8 cellular contexts compared by ENCODE assay signal in the genomic region with DNA sequence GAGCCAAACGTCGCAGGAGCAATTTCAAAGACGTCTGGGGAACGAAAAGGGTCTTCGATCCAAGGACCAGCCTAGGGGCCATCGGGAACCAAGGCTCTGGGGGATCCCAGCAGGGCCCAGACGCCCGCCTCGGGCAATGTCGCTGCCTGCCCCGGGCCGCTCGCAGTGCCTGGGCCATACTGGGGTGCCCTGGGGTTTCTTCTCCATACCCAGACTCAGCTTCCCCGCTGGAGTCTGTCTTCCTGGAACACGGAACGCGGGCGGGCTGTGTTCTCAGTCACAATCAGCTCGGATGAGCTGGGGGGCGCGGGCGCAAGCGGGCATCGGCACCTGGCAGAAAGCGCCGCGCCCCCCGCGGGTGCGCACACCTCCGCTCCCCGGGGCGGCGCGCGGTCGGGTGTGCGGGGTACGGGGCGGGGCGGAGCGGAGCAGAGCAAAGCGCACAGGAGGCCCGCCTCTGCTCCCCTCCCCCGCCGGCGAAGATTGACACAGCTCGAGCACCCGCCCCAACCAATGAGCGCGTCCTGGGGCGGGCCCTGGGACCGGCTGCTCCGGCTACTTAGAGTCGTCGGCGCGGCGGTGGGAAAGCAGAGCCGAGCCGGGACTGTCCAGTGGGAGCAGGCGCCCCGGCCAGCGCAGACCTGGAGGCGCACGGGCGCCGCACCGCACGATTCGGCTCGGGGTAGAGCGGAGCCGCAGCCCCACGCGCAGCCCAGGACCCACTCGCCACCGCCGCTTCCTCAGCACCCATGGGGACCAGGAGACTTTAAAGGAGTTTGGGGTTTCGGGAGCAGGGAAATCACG. TPM values are rescaled to one million over a fixed set of nuclear protein-coding genes. Genes with fewer than 3 reads are reported as not detected.
DNase-seq lines count a peak whose midpoint lies in the region; ATAC-seq and TF ChIP-seq lines count a peak whose summit lies in the region.

A gene with protein sequence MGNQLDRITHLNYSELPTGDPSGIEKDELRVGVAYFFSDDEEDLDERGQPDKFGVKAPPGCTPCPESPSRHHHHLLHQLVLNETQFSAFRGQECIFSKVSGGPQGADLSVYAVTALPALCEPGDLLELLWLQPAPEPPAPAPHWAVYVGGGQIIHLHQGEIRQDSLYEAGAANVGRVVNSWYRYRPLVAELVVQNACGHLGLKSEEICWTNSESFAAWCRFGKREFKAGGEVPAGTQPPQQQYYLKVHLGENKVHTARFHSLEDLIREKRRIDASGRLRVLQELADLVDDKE (plus strand): TSS at position 585 of the 804 bp plus-strand sequence. CDS start 1,263 bp downstream, outside the sequence.

- no peak within 1 kb of the TSS for H3K27ac ChIP-seq in right atrium auricular region
- H3K27ac ChIP-seq in naive thymus-derived CD4-positive, alpha-beta T cell (ENCODE audit: low read depth, low read length): no peak within 1 kb of the TSS

- H3K27me3 ChIP-seq in right atrium auricular region: peaks cover 0 to 9% of the 10 kb centered on the region in 2 donors
- H3K27me3 ChIP-seq in naive thymus-derived CD4-positive, alpha-beta T cell (ENCODE audit: control insufficient read depth in 2 of 2, insufficient read depth in 2 of 2, low read length in 2 of 2): no peaks in the 10 kb centered on the region

- no peaks in the 10 kb centered on the region for H3K36me3 ChIP-seq in right atrium auricular region
- H3K36me3 ChIP-seq in naive thymus-derived CD4-positive, alpha-beta T cell (ENCODE audit: control insufficient read depth in 2 of 3, insufficient read depth in 3 of 3, low read length in 3 of 3): no peaks in the 10 kb centered on the region

- no peak for TF ChIP-seq CTCF in GM13976 (IDR thresholded peaks at IDR 0.05; ENCODE audit: borderline replicate concordance, control extremely low read depth, extremely low read depth, insufficient read depth, missing control alignments)
- no peak for TF ChIP-seq CTCF in right atrium auricular region (IDR thresholded peaks at IDR 0.05)

- H3K4me3 ChIP-seq in right atrium auricular region: peak within 1 kb of the TSS; percentile 21 to 54
- H3K4me3 ChIP-seq in naive thymus-derived CD4-positive, alpha-beta T cell (ENCODE audit: low read length): no peak within 1 kb of the TSS

- peaks cover 0 to 7% (median 0%) of the 10 kb centered on the region in 5 donors for H3K36me3 Mint-ChIP-seq in naive thymus-derived CD4-positive, alpha-beta T cell

- peaks cover 49 to 72% (median 55%) of the 10 kb centered on the region in 5 donors for H3K27me3 Mint-ChIP-seq in naive thymus-derived CD4-positive, alpha-beta T cell

- ATAC-seq in HG02763 (IDR thresholded peaks at IDR 0.05; ENCODE audit: unreplicated experiment): no peak
- ATAC-seq in GM18907 (IDR thresholded peaks at IDR 0.05; ENCODE audit: unreplicated experiment): no peak
- no peak for ATAC-seq in naive thymus-derived CD4-positive, alpha-beta T cell

- in situ Hi-C loops in GM13976 (cut with MboI; ENCODE audit: low sequenced_read_pairs, unreplicated experiment): no loop called here

- CTCF ChIA-PET in naive thymus-derived CD4-positive, alpha-beta T cell (lab: Charles Lee): no interaction called here

- POLR2A ChIA-PET in naive thymus-derived CD4-positive, alpha-beta T cell (lab: Charles Lee): no interaction called here

- intact Hi-C loops in posterior cingulate gyrus (cut with DNase I): loop anchor here (10.0 kb wide), 1 partner anchor 532 kb away; no protein-coding TSS in a partner anchor
- intact Hi-C loops in naive thymus-derived CD4-positive, alpha-beta T cell (cut with micrococcal nuclease): loop anchor here in 1 of 2 donors (10.0 kb wide), 1 partner anchor 942 kb away; no protein-coding TSS in a partner anchor

- peak; percentile 32 for DNase-seq in GM13976 (ENCODE audit: low spot score)
- peak; percentile 80 for DNase-seq in NCI-H2107 (lab: John Stamatoyannopoulos, UW)
- DNase-seq in anterior cingulate cortex (lab: John Stamatoyannopoulos, UW): peak; percentile 34 to 93 (median 78)
- peak; percentile 61 for DNase-seq in right atrium auricular region (ENCODE audit: low spot score)
- DNase-seq in posterior cingulate gyrus: peak; percentile 74 to 98 (median 90)
- no peak for DNase-seq in naive thymus-derived CD4-positive, alpha-beta T cell

- peaks cover 0 to 14% (median 3%) of the 10 kb centered on the region in 11 donors for H3K9me3 Mint-ChIP-seq in naive thymus-derived CD4-positive, alpha-beta T cell

- H3K4me1 ChIP-seq in right atrium auricular region: peaks cover 0 to 42% of the 10 kb centered on the region in 2 donors
- H3K4me1 ChIP-seq in naive thymus-derived CD4-positive, alpha-beta T cell (ENCODE audit: control insufficient read depth in 2 of 2, insufficient read depth in 2 of 2, low read length in 2 of 2): no peaks in the 10 kb centered on the region

- H3K9me3 ChIP-seq in right atrium auricular region: no peaks in the 10 kb centered on the region
- no peaks in the 10 kb centered on the region for H3K9me3 ChIP-seq in naive thymus-derived CD4-positive, alpha-beta T cell (ENCODE audit: control insufficient read depth in 2 of 3, low read length in 3 of 3)

- H3K4me3 Mint-ChIP-seq in naive thymus-derived CD4-positive, alpha-beta T cell: peak within 1 kb of the TSS in 1 of 10 donors; percentile 69

- H3K27ac Mint-ChIP-seq in naive thymus-derived CD4-positive, alpha-beta T cell: no peak within 1 kb of the TSS

- H3K4me1 Mint-ChIP-seq in naive thymus-derived CD4-positive, alpha-beta T cell: peaks cover 0 to 5% (median 0%) of the 10 kb centered on the region in 7 donors

RNA-seq across cellular contexts. Expression of the gene that starts here (rescaled TPM):
- total RNA-seq in right atrium auricular region: 10 to 100 TPM in 1 of 2 donors, 1 to 10 TPM in 1; 3.1 to 10.5 TPM
- not detected for total RNA-seq in naive thymus-derived CD4-positive, alpha-beta T cell
- polyA plus RNA-seq in naive thymus-derived CD4-positive, alpha-beta T cell: not detected

Comparison
In these comparisons a context has a peak if more than half of its experiments do, and no peak if none do; other contexts are left out.
1. RNA of the gene that starts here (total RNA-seq): 3.1 to 10.5 TPM in right atrium auricular region; not detected in naive thymus-derived CD4-positive, alpha-beta T cell; every median in the first group is over 4 times any median in the second.
2. DNase-seq: peak in GM13976 (single experiment), NCI-H2107 (single experiment), anterior cingulate cortex (58 of 58), right atrium auricular region (single experiment) and posterior cingulate gyrus (10 of 10); none in naive thymus-derived CD4-positive, alpha-beta T cell (0 of 9).